ENCODE assay signal across 8 cellular contexts in genomic region chr9:124414612-124415011, GRCh38. TPM values are rescaled to one million over a fixed set of nuclear protein-coding genes. Genes with fewer than 3 reads are reported as not detected.
DNase-seq lines count a peak whose midpoint lies in the region; ATAC-seq and TF ChIP-seq lines count a peak whose summit lies in the region.

No MANE protein-coding gene starts in this region.

- H3K4me3 ChIP-seq in NB4 (ENCODE audit: low read depth, low read length) (peak overlapping the region; percentile 89), neuron (ENCODE audit: low read length) (peak overlapping the region; percentile 83)

- H3K4me3 Mint-ChIP-seq in CD14-positive monocyte: peak overlapping the region; percentile 94 to 100
- peak overlapping the region; percentile 93 to 97 for H3K4me3 Mint-ChIP-seq in effector memory CD8-positive, alpha-beta T cell

- H3K27me3 Mint-ChIP-seq in CD14-positive monocyte (ENCODE audit: low read depth in 3 of 3): peaks cover 0 to 7% (median 0%) of the 10 kb centered on the region in 3 donors
- H3K27me3 Mint-ChIP-seq in effector memory CD8-positive, alpha-beta T cell: no peaks in the 10 kb centered on the region

- no peaks in the 10 kb centered on the region for H3K9me3 ChIP-seq in neuron (ENCODE audit: low read length)

- ATAC-seq in effector memory CD8-positive, alpha-beta T cell (replicated peaks): no peak

- H3K27me3 ChIP-seq in neuron (ENCODE audit: insufficient read depth, low read length): no peaks in the 10 kb centered on the region

- peaks cover 13% of the 10 kb centered on the region for H3K4me1 ChIP-seq in neuron (ENCODE audit: insufficient read depth, low read length)

- TF ChIP-seq POLR2A in NB4 (IDR thresholded peaks at IDR 0.05; ENCODE audit: extremely low read depth, insufficient read length): no peak

- H3K4me1 Mint-ChIP-seq in CD14-positive monocyte: peaks cover 24% of the 10 kb centered on the region
- peaks cover 24 to 27% of the 10 kb centered on the region in 2 donors for H3K4me1 Mint-ChIP-seq in effector memory CD8-positive, alpha-beta T cell (ENCODE audit: low read depth in 2 of 2)

- peaks cover 41% of the 10 kb centered on the region for H3K36me3 ChIP-seq in neuron (ENCODE audit: insufficient read depth, low read length)

- DNase-seq in CD14-positive monocyte (ENCODE audit: low spot score) (no peak), NB4 (ENCODE audit: low read depth) (no peak), DMS114 treated with DMSO at 0.1 percent for 48 hours (lab: John Stamatoyannopoulos, UW; ENCODE audit: unreplicated experiment) (no peak), hypothalamus (lab: John Stamatoyannopoulos, UW) (no peak), NCI-H1417 treated with DMSO at 0.1 percent for 48 hours (lab: John Stamatoyannopoulos, UW) (no peak), NOMO-1 (lab: John Stamatoyannopoulos, UW; ENCODE audit: unreplicated experiment in 2 of 2) (no peak)
- DNase-seq in effector memory CD8-positive, alpha-beta T cell: no peak

- peak overlapping the region; percentile 91 to 98 (median 96) for H3K27ac Mint-ChIP-seq in CD14-positive monocyte
- peak overlapping the region; percentile 96 to 98 for H3K27ac Mint-ChIP-seq in effector memory CD8-positive, alpha-beta T cell

- intact Hi-C loops in CD14-positive monocyte (cut with micrococcal nuclease): no loop called here

- H2AFZ ChIP-seq in neuron (ENCODE audit: low read depth, low read length): peak overlapping the region; percentile 44

- H3K9me3 Mint-ChIP-seq in CD14-positive monocyte: peaks cover 0 to 6% (median 4%) of the 10 kb centered on the region in 7 donors
- H3K9me3 Mint-ChIP-seq in effector memory CD8-positive, alpha-beta T cell: peaks cover 0 to 6% of the 10 kb centered on the region in 2 donors

- no peak for TF ChIP-seq CTCF in CD14-positive monocyte (IDR thresholded peaks at IDR 0.05)
- no peak for TF ChIP-seq CTCF in NB4 (IDR thresholded peaks at IDR 0.05; ENCODE audit: low read depth, low read length)

- H3K36me3 Mint-ChIP-seq in CD14-positive monocyte: peaks cover 34 to 40% of the 10 kb centered on the region in 2 donors
- peaks cover 64% of the 10 kb centered on the region for H3K36me3 Mint-ChIP-seq in effector memory CD8-positive, alpha-beta T cell (ENCODE audit: insufficient read depth)

RNA-seq across cellular contexts. Expression of gene PSMB7, which starts 0.6 kb away (rescaled TPM):
- polyA plus RNA-seq in CD14-positive monocyte: 100 to 1,000 TPM; 191 to 194 TPM

RNA-seq across cellular contexts. Expression of gene ADGRD2, which starts 35.6 kb away (rescaled TPM):
- not detected for polyA plus RNA-seq in CD14-positive monocyte
